Comparison of ENCODE assay signal across 17 cellular contexts in the genomic region with DNA sequence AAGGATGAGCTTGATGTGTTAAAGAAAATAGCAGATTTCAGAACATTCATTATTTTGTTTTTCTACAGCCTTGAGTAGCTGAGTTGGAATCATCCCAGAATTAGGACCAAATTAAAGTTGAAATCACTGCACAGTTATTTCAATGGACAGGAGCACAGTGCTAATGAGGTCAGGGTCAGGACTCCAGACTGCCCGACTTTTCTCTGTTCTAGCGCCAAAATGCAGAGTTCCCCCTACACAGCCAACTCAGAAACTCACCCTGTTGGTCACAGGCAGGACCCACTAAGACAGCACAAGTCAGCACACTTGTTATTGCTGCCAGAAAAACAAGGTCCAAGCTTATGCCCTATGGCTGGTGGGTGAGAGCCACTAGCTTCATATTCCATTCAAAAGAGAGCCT.
"Had no signal": no experiment of that assay in that cellular context is flagged by ENCODE, and none has a peak within 500 bp of the region (broad histone marks: within the 10 kb centered on the region; RNA-seq: fewer than 3 reads in every experiment).

No MANE protein-coding gene starts in this region.

- H3K27ac ChIP-seq: neural progenitor cell, upper lobe of right lung had no signal

- H3K9me3 ChIP-seq: upper lobe of right lung had no signal

- H3K4me3 ChIP-seq: neural progenitor cell, upper lobe of right lung had no signal

- H3K9ac ChIP-seq: neural progenitor cell had no signal

- ATAC-seq: activated T-helper 17 cell treated with anti-CD3 and anti-CD28 coated beads, Interleukin-2, amount 50 U/mL, for 72 hours; stimulated activated naive CD8-positive, alpha-beta T cell treated with anti-CD3 and anti-CD28 coated beads, Interleukin-15, Interleukin-2, amounts not matched to agents 100 U/mL and 50 U/mL, for 24 hours; upper lobe of right lung had no signal

- H2AFZ ChIP-seq: neural progenitor cell had no signal

- H3K27me3 ChIP-seq: neural progenitor cell, upper lobe of right lung had no signal

- H3K4me2 ChIP-seq: neural progenitor cell had no signal

- DNase-seq: activated CD4-positive, alpha-beta T cell treated with anti-CD3 and anti-CD28 coated beads, Interleukin-2, amount 50 U/mL, for 4 hours; activated CD8-positive, alpha-beta memory T cell treated with anti-CD3 and anti-CD28 coated beads for 24 hours; activated CD8-positive, alpha-beta memory T cell treated with anti-CD3 and anti-CD28 coated beads, Interleukin-2, amount 50 U/mL, for 4 hours; activated naive CD4-positive, alpha-beta T cell treated with Interleukin-2 at 50 U/mL for 16 hours; activated naive CD8-positive, alpha-beta T cell treated with anti-CD3 and anti-CD28 coated beads, Interleukin-2, amount 10 ng/mL, durations not matched to agents 7 days and 5 days; activated T-cell treated with anti-CD3 and anti-CD28 coated beads, Interleukin-2, amount 50 U/mL, for 24 hours; amygdala; foreskin fibroblast; kidney; naive B cell; stimulated activated CD4-positive, alpha-beta T cell treated with anti-CD3 and anti-CD28 coated beads, Interleukin-12 subunit alpha, Interleukin-12 subunit beta, amount 100 ng/mL, for 4 hours; stimulated activated CD4-positive, alpha-beta T cell treated with anti-CD3 and anti-CD28 coated beads, Interleukin-4, amount 100 ng/mL, for 4 hours; stimulated activated naive CD8-positive, alpha-beta T cell treated with anti-CD3 and anti-CD28 coated beads, Interleukin-15, Interleukin-2, amounts not matched to agents 100 U/mL and 50 U/mL, for 24 hours; T-helper 1 cell; upper lobe of right lung had no signal

- H3K36me3 ChIP-seq: neural progenitor cell, upper lobe of right lung had no signal
